In genomic region chr9:36143242-36143641, GRCh38 we compare ENCODE assay signal across 12 cellular contexts. TPM values are rescaled to one million over a fixed set of nuclear protein-coding genes. Genes with fewer than 3 reads are reported as not detected.
DNase-seq lines count a peak whose midpoint lies in the region; ATAC-seq and TF ChIP-seq lines count a peak whose summit lies in the region.
"Had no signal": no experiment of that assay in that cellular context is flagged by ENCODE, and none has a peak within 500 bp of the region (broad histone marks: within the 10 kb centered on the region; RNA-seq: fewer than 3 reads in every experiment).

No MANE protein-coding gene starts in this region.

- ATAC-seq in heart right ventricle (peak in 1 of 8 donors; percentile 3), gastrocnemius medialis (no peak), HG03196 (IDR thresholded peaks at IDR 0.05; ENCODE audit: unreplicated experiment) (no peak), foreskin keratinocyte (no peak)
- ATAC-seq: HCT116 had no signal

- DNase-seq in CMK (ENCODE audit: low read depth) = peak; percentile 76
- no peak for DNase-seq in activated T-helper 1 cell treated with anti-CD3 and anti-CD28 coated beads, Interleukin-12 subunit alpha, Interleukin-12 subunit beta, Interleukin-2, Interleukin-4 antibody, amounts not matched to agents 30 ng/mL and 10 ng/mL and 1 ng/mL, durations not matched to agents 14 hours and 24 hours and 36 hours (ENCODE audit: low spot score)
- DNase-seq in heart right ventricle = no peak
- no peak for DNase-seq in gastrocnemius medialis
- no peak for DNase-seq in DMS53 (lab: John Stamatoyannopoulos, UW)
- no peak for DNase-seq in stimulated activated CD4-positive, alpha-beta T cell treated with anti-CD3 and anti-CD28 coated beads, Interleukin-2, amount 100 ng/mL, for 48 hours
- no peak for DNase-seq in foreskin keratinocyte
- DNase-seq: endodermal cell, NCI-H2107 had no signal

- WGBS in heart right ventricle, 2 donors = 79 to 84% methylated on average over 13 of the region's 13 CpGs

- TF ChIP-seq POLR2A in gastrocnemius medialis (IDR thresholded peaks at IDR 0.05) = no peak

- in situ Hi-C loops in gastrocnemius medialis (cut with MboI; ENCODE audit: low sequenced_read_pairs in 4 of 4) = no loop called here

- H3K4me1 ChIP-seq in heart right ventricle = peaks cover 4 to 99% (median 22%) of the 10 kb centered on the region in 9 donors
- H3K4me1 ChIP-seq in gastrocnemius medialis = peaks cover 1 to 5% of the 10 kb centered on the region in 2 donors
- H3K4me1 ChIP-seq in foreskin keratinocyte = peaks cover 3% of the 10 kb centered on the region

- H3K27ac Mint-ChIP-seq in activated T-helper 1 cell treated with anti-CD3 and anti-CD28 coated beads, Interleukin-12 subunit alpha, Interleukin-12 subunit beta, Interleukin-2, Interleukin-4 antibody, amounts not matched to agents 30 ng/mL and 10 ng/mL and 1 ng/mL, durations not matched to agents 14 hours and 24 hours and 36 hours = peak overlapping the region; percentile 95
- H3K27ac Mint-ChIP-seq: endodermal cell had no signal

- H3K9me3 ChIP-seq in heart right ventricle (peaks cover 0 to 9% (median 0%) of the 10 kb centered on the region in 11 donors), gastrocnemius medialis (no peaks in the 10 kb centered on the region)

- intact Hi-C loops in activated T-helper 1 cell treated with anti-CD3 and anti-CD28 coated beads, Interleukin-12 subunit alpha, Interleukin-12 subunit beta, Interleukin-2, Interleukin-4 antibody, amounts not matched to agents 30 ng/mL and 10 ng/mL and 1 ng/mL, durations not matched to agents 14 hours and 24 hours and 36 hours (cut with micrococcal nuclease) = no loop called here
- intact Hi-C loops in heart right ventricle (cut with DNase I) (no loop called here), gastrocnemius medialis (cut with DNase I; ENCODE audit: low total_unique reads) (no loop called here)

- H3K36me3 ChIP-seq in heart right ventricle = peaks cover 0 to 16% (median 0%) of the 10 kb centered on the region in 9 donors
- H3K36me3 ChIP-seq in gastrocnemius medialis = no peaks in the 10 kb centered on the region

- H3K4me3 Mint-ChIP-seq in activated T-helper 1 cell treated with anti-CD3 and anti-CD28 coated beads, Interleukin-12 subunit alpha, Interleukin-12 subunit beta, Interleukin-2, Interleukin-4 antibody, amounts not matched to agents 30 ng/mL and 10 ng/mL and 1 ng/mL, durations not matched to agents 14 hours and 24 hours and 36 hours = peak overlapping the region; percentile 79
- H3K4me3 Mint-ChIP-seq: endodermal cell had no signal

- no peak for TF ChIP-seq CTCF in heart right ventricle (IDR thresholded peaks at IDR 0.05)
- no peak for TF ChIP-seq CTCF in gastrocnemius medialis (IDR thresholded peaks at IDR 0.05 in 4 of 5, conservative IDR thresholded peaks at IDR 0.05 in 1 of 5)
- TF ChIP-seq CTCF in foreskin keratinocyte (conservative IDR thresholded peaks at IDR 0.05) = no peak

- no peaks in the 10 kb centered on the region for H3K27me3 Mint-ChIP-seq in activated T-helper 1 cell treated with anti-CD3 and anti-CD28 coated beads, Interleukin-12 subunit alpha, Interleukin-12 subunit beta, Interleukin-2, Interleukin-4 antibody, amounts not matched to agents 30 ng/mL and 10 ng/mL and 1 ng/mL, durations not matched to agents 14 hours and 24 hours and 36 hours (ENCODE audit: insufficient read depth)

- peak overlapping the region in 9 of 10 donors; percentile 13 to 92 (median 63) for H3K27ac ChIP-seq in heart right ventricle
- H3K27ac ChIP-seq in gastrocnemius medialis = peak overlapping the region; percentile 56 to 73 (median 64)
- H3K27ac ChIP-seq in foreskin keratinocyte = no peak overlapping the region

- H3K27me3 ChIP-seq in heart right ventricle (no peaks in the 10 kb centered on the region), gastrocnemius medialis (peaks cover 3 to 7% (median 5%) of the 10 kb centered on the region in 3 donors), foreskin keratinocyte (peaks cover 2% of the 10 kb centered on the region)

- H3K4me3 ChIP-seq in heart right ventricle (peak overlapping the region in 6 of 10 donors; percentile 5 to 38 (median 25)), gastrocnemius medialis (peak overlapping the region in 3 of 4 donors; percentile 12 to 41 (median 24))

- H3K9me3 Mint-ChIP-seq in activated T-helper 1 cell treated with anti-CD3 and anti-CD28 coated beads, Interleukin-12 subunit alpha, Interleukin-12 subunit beta, Interleukin-2, Interleukin-4 antibody, amounts not matched to agents 30 ng/mL and 10 ng/mL and 1 ng/mL, durations not matched to agents 14 hours and 24 hours and 36 hours = peaks cover 17% of the 10 kb centered on the region

- peaks cover 32% of the 10 kb centered on the region for H3K36me3 Mint-ChIP-seq in activated T-helper 1 cell treated with anti-CD3 and anti-CD28 coated beads, Interleukin-12 subunit alpha, Interleukin-12 subunit beta, Interleukin-2, Interleukin-4 antibody, amounts not matched to agents 30 ng/mL and 10 ng/mL and 1 ng/mL, durations not matched to agents 14 hours and 24 hours and 36 hours (ENCODE audit: low read depth)

- peaks cover 95% of the 10 kb centered on the region for H3K4me1 Mint-ChIP-seq in activated T-helper 1 cell treated with anti-CD3 and anti-CD28 coated beads, Interleukin-12 subunit alpha, Interleukin-12 subunit beta, Interleukin-2, Interleukin-4 antibody, amounts not matched to agents 30 ng/mL and 10 ng/mL and 1 ng/mL, durations not matched to agents 14 hours and 24 hours and 36 hours (ENCODE audit: low read depth)

RNA-seq across cellular contexts. Expression of gene GLIPR2, which starts 6.7 kb away (rescaled TPM):
- total RNA-seq in activated T-helper 1 cell treated with anti-CD3 and anti-CD28 coated beads, Interleukin-12 subunit alpha, Interleukin-12 subunit beta, Interleukin-2, Interleukin-4 antibody, amounts not matched to agents 30 ng/mL and 10 ng/mL and 1 ng/mL, durations not matched to agents 14 hours and 24 hours and 36 hours = 26.3 and 27.5 TPM in 2 replicates
- total RNA-seq in heart right ventricle = 10 to 100 TPM in 2 of 10 donors, 1 to 10 TPM in 8; 4.7 to 19.2 (median 5.8) TPM
- 10 to 100 TPM in 1 of 2 donors, 1 to 10 TPM in 1; 8.0 to 13.9 TPM for polyA plus RNA-seq in heart right ventricle
- total RNA-seq in gastrocnemius medialis = 1 to 10 TPM; 3.3 to 5.3 (median 3.9) TPM
- total RNA-seq in foreskin keratinocyte = 2.4 and 4.2 TPM in 2 replicates
- polyA plus RNA-seq in foreskin keratinocyte = 2.9 and 5.0 TPM in 2 replicates

RNA-seq across cellular contexts. Expression of gene CCIN, which starts 25.9 kb away (rescaled TPM):
- total RNA-seq in activated T-helper 1 cell treated with anti-CD3 and anti-CD28 coated beads, Interleukin-12 subunit alpha, Interleukin-12 subunit beta, Interleukin-2, Interleukin-4 antibody, amounts not matched to agents 30 ng/mL and 10 ng/mL and 1 ng/mL, durations not matched to agents 14 hours and 24 hours and 36 hours = not detected in 2 replicates
- under 1 TPM in 1 of 10 donors, not detected in 9; 0.15 TPM for total RNA-seq in heart right ventricle
- polyA plus RNA-seq in heart right ventricle = under 1 TPM in 1 of 2 donors, not detected in 1; 0.12 TPM
- total RNA-seq in gastrocnemius medialis = not detected
- total RNA-seq in foreskin keratinocyte = 0.14 TPM in 1 of 2 replicates, not detected in the other
- polyA plus RNA-seq in foreskin keratinocyte = 0.12 TPM in 1 of 2 replicates, not detected in the other
- total RNA-seq: activated CD8-positive, alpha-beta memory T cell treated with anti-CD3 and anti-CD28 coated beads for 36 hours had no signal

RNA-seq across cellular contexts. Expression of gene CLTA, which starts 47.5 kb away (rescaled TPM):
- 175 and 182 TPM in 2 replicates for total RNA-seq in activated T-helper 1 cell treated with anti-CD3 and anti-CD28 coated beads, Interleukin-12 subunit alpha, Interleukin-12 subunit beta, Interleukin-2, Interleukin-4 antibody, amounts not matched to agents 30 ng/mL and 10 ng/mL and 1 ng/mL, durations not matched to agents 14 hours and 24 hours and 36 hours
- total RNA-seq in heart right ventricle (10 to 100 TPM; 44.5 to 80.4 (median 48.8) TPM), gastrocnemius medialis (10 to 100 TPM; 48.4 to 86.7 (median 69.0) TPM), foreskin keratinocyte (249 and 260 TPM in 2 replicates)
- polyA plus RNA-seq in heart right ventricle (100 to 1,000 TPM in 1 of 2 donors, 10 to 100 TPM in 1; 34.3 to 138 TPM), foreskin keratinocyte (307 and 311 TPM in 2 replicates)
